In genomic region chr6:118187568-118188164, GRCh38 we compare ENCODE assay signal across 8 cellular contexts.
DNase-seq lines count a peak whose midpoint lies in the region; ATAC-seq and TF ChIP-seq lines count a peak whose summit lies in the region.

No MANE protein-coding gene starts in this region.

- no peaks in the 10 kb centered on the region for H3K36me3 ChIP-seq in esophagus muscularis mucosa
- H3K36me3 ChIP-seq in suprapubic skin = no peaks in the 10 kb centered on the region

- H3K36me3 Mint-ChIP-seq in endothelial cell (ENCODE audit: low read depth, unreplicated experiment) = no peaks in the 10 kb centered on the region

- no peaks in the 10 kb centered on the region for H3K27me3 ChIP-seq in esophagus muscularis mucosa
- H3K27me3 ChIP-seq in suprapubic skin = no peaks in the 10 kb centered on the region

- ATAC-seq in GM21360 (IDR thresholded peaks at IDR 0.05; ENCODE audit: unreplicated experiment) (peak; percentile 52), HG03565 (IDR thresholded peaks at IDR 0.05; ENCODE audit: unreplicated experiment) (peak; percentile 35)

- no peaks in the 10 kb centered on the region for H3K9me3 ChIP-seq in esophagus muscularis mucosa
- no peaks in the 10 kb centered on the region for H3K9me3 ChIP-seq in suprapubic skin

- H3K27ac ChIP-seq in esophagus muscularis mucosa (replicated peaks in 1 of 4) (peak overlapping the region; percentile 36 to 61 (median 44)), suprapubic skin (no peak overlapping the region)

- intact Hi-C loops in esophagus muscularis mucosa (cut with DNase I) = no loop called here

- DNase-seq in COLO829 (ENCODE audit: low spot score) = peak; percentile 59
- DNase-seq in esophagus muscularis mucosa (ENCODE audit: extremely low spot score) = no peak
- DNase-seq in stromal cell of bone marrow (ENCODE audit: low read depth) = peak; percentile 90
- DNase-seq in suprapubic skin (ENCODE audit: low spot score in 2 of 2) = no peak
- no peak for DNase-seq in NCI-H748 (lab: John Stamatoyannopoulos, UW; ENCODE audit: unreplicated experiment)
- DNase-seq in endothelial cell (ENCODE audit: low spot score) = no peak

- TF ChIP-seq POLR2A in esophagus muscularis mucosa (IDR thresholded peaks at IDR 0.05; ENCODE audit: low read depth) (no peak), suprapubic skin (IDR thresholded peaks at IDR 0.05) (no peak)

- H3K27me3 Mint-ChIP-seq in endothelial cell (ENCODE audit: unreplicated experiment) = no peaks in the 10 kb centered on the region

- no peak for TF ChIP-seq CTCF in esophagus muscularis mucosa (IDR thresholded peaks at IDR 0.05)
- TF ChIP-seq CTCF in suprapubic skin (IDR thresholded peaks at IDR 0.05) = no peak
- no peak for TF ChIP-seq CTCF in endothelial cell (IDR thresholded peaks at IDR 0.05; ENCODE audit: unreplicated experiment)

- TF ChIP-seq EP300 in esophagus muscularis mucosa (IDR thresholded peaks at IDR 0.05) = no peak
- no peak for TF ChIP-seq EP300 in suprapubic skin (IDR thresholded peaks at IDR 0.05)

- no peak overlapping the region for H3K4me3 Mint-ChIP-seq in endothelial cell (ENCODE audit: unreplicated experiment)

- H3K9me3 Mint-ChIP-seq in endothelial cell (ENCODE audit: unreplicated experiment) = no peaks in the 10 kb centered on the region

- H3K27ac Mint-ChIP-seq in endothelial cell (ENCODE audit: unreplicated experiment) = no peak overlapping the region

- H3K4me3 ChIP-seq in esophagus muscularis mucosa (peak overlapping the region in 2 of 4 donors; percentile 13 to 26), suprapubic skin (no peak overlapping the region)

- H3K4me1 Mint-ChIP-seq in endothelial cell (ENCODE audit: unreplicated experiment) = no peaks in the 10 kb centered on the region

- WGBS in esophagus muscularis mucosa = 42% methylated on average over 3 of the region's 3 CpGs
- 24% methylated on average over 3 of the region's 3 CpGs for WGBS in suprapubic skin

- H3K4me1 ChIP-seq in esophagus muscularis mucosa (peaks cover 15 to 23% (median 16%) of the 10 kb centered on the region in 4 donors), suprapubic skin (no peaks in the 10 kb centered on the region)

Comparison
In these comparisons a context has a peak if more than half of its experiments do, and no peak if none do; other contexts are left out.
1. DNase-seq: peak in COLO829 (single experiment) and stromal cell of bone marrow (single experiment); none in esophagus muscularis mucosa (single experiment), suprapubic skin (0 of 2), NCI-H748 (single experiment) and endothelial cell (single experiment).